ENCODE assay signal across 11 cellular contexts in genomic region chr15:64464271-64465005, GRCh38. TPM values are rescaled to one million over a fixed set of nuclear protein-coding genes. Genes with fewer than 3 reads are reported as not detected.
A peak's percentile ranks its signal among the peaks of the same experiment; 100 is the strongest.
DNase-seq lines count a peak whose midpoint lies in the region; ATAC-seq, FAIRE-seq and TF ChIP-seq lines count a peak whose summit lies in the region.
"Had no signal": no experiment of that assay in that cellular context is flagged by ENCODE, and none has a peak within 500 bp of the region (broad histone marks: within the 10 kb centered on the region; RNA-seq: fewer than 3 reads in every experiment).

No MANE protein-coding gene starts in this region.

- no peak overlapping the region for H3K27ac ChIP-seq in PC-9
- H3K27ac ChIP-seq: vagina had no signal

- H3K4me2 ChIP-seq in PC-9: no peak overlapping the region

- peak overlapping the region; percentile 53 for H3K4me3 Mint-ChIP-seq in activated naive CD4-positive, alpha-beta T cell treated with anti-CD3 and anti-CD28 coated beads, Interleukin-2, amount 50 U/mL, for 24 hours

- ATAC-seq in HG03342 (IDR thresholded peaks at IDR 0.05; ENCODE audit: unreplicated experiment): no peak

- H4K20me1 ChIP-seq in PC-9 (ENCODE audit: insufficient read depth): peaks cover 4% of the 10 kb centered on the region; the same call in 1 of the 2 replicates

- intact Hi-C loops in PC-9 (cut with micrococcal nuclease; ENCODE audit: unreplicated experiment): no loop called here

- POLR2A ChIA-PET in PC-9 (lab: Charles Lee; ENCODE audit: unreplicated experiment): no interaction called here

- no peaks in the 10 kb centered on the region for H3K27me3 ChIP-seq in PC-9 (ENCODE audit: insufficient read depth, low read depth)
- H3K27me3 ChIP-seq: vagina had no signal

- no peaks in the 10 kb centered on the region for H3K27me3 Mint-ChIP-seq in activated naive CD4-positive, alpha-beta T cell treated with anti-CD3 and anti-CD28 coated beads, Interleukin-2, amount 50 U/mL, for 24 hours

- no peak overlapping the region for H3K4me3 ChIP-seq in PC-9
- H3K4me3 ChIP-seq: vagina had no signal

- H3K36me3 Mint-ChIP-seq in activated naive CD4-positive, alpha-beta T cell treated with anti-CD3 and anti-CD28 coated beads, Interleukin-2, amount 50 U/mL, for 24 hours: peaks cover 5% of the 10 kb centered on the region

- no peaks in the 10 kb centered on the region for H3K36me3 ChIP-seq in PC-9 (ENCODE audit: low read depth)
- H3K36me3 ChIP-seq: vagina had no signal

- TF ChIP-seq CTCF in PC-9 (conservative IDR thresholded peaks at IDR 0.05): no peak

- H3K9me3 ChIP-seq in PC-9 (ENCODE audit: insufficient read depth, low read depth): no peaks in the 10 kb centered on the region
- H3K9me3 ChIP-seq: vagina had no signal

- CTCF ChIA-PET in PC-9 (lab: Charles Lee): no interaction called here

- H3F3A ChIP-seq in PC-9 (ENCODE audit: insufficient read depth, low read depth): peaks cover 9% of the 10 kb centered on the region; the same call in 1 of the 2 replicates

- DNase-seq in activated naive CD4-positive, alpha-beta T cell (lab: John Stamatoyannopoulos, UW): no peak
- DNase-seq in NCI-H2171 (lab: John Stamatoyannopoulos, UW) (peak; percentile 40), cerebellum (ENCODE audit: low spot score) (peak; percentile 45), stromal cell of bone marrow (ENCODE audit: low read depth) (peak; percentile 45), PC-9 (no peak), frontal cortex (ENCODE audit: low spot score in 2 of 2) (no peak)
- DNase-seq: SW 1271 had no signal

- H3K79me2 ChIP-seq in PC-9 (ENCODE audit: low read depth): peaks cover 58% of the 10 kb centered on the region

- no peaks in the 10 kb centered on the region for H3K9me3 Mint-ChIP-seq in activated naive CD4-positive, alpha-beta T cell treated with anti-CD3 and anti-CD28 coated beads, Interleukin-2, amount 50 U/mL, for 24 hours

- FAIRE-seq in frontal cortex (lab: Jason Lieb, UNC): no peak
- FAIRE-seq: bronchial epithelial cell had no signal

- no peaks in the 10 kb centered on the region for H3K9me2 ChIP-seq in PC-9 (ENCODE audit: insufficient read depth)

- peaks cover 87% of the 10 kb centered on the region for H3K4me1 Mint-ChIP-seq in activated naive CD4-positive, alpha-beta T cell treated with anti-CD3 and anti-CD28 coated beads, Interleukin-2, amount 50 U/mL, for 24 hours

- no TSS peak for BruUV-seq in PC-9 (replicated peaks; lab: Mats Ljungman, UMichigan)

- H3K4me1 ChIP-seq in PC-9 (replicated peaks; ENCODE audit: insufficient read depth): peaks cover 13% of the 10 kb centered on the region

- H2AFZ ChIP-seq in PC-9: no peak overlapping the region

- H3K27ac Mint-ChIP-seq in activated naive CD4-positive, alpha-beta T cell treated with anti-CD3 and anti-CD28 coated beads, Interleukin-2, amount 50 U/mL, for 24 hours: peak overlapping the region; percentile 66

RNA-seq across cellular contexts. Expression of gene ZNF609, which starts 4.1 kb away (rescaled TPM):
- 37.7 TPM for total RNA-seq in cerebellum
- total RNA-seq in PC-9 (2021): 37.8 and 38.6 TPM in 2 replicates
- 26.9 TPM for total RNA-seq in frontal cortex

Comparison
In these comparisons a context has a peak if more than half of its experiments do, and no peak if none do; other contexts are left out.
1. DNase-seq: peak in NCI-H2171 (single experiment), cerebellum (single experiment) and stromal cell of bone marrow (single experiment); none in activated naive CD4-positive, alpha-beta T cell (0 of 4), PC-9 (0 of 2) and frontal cortex (0 of 2).